22 cellular contexts compared by ENCODE assay signal in genomic region chr19:44990459-44990858, GRCh38. TPM values are rescaled to one million over a fixed set of nuclear protein-coding genes. Genes with fewer than 3 reads are reported as not detected.
A peak's percentile ranks its signal among the peaks of the same experiment; 100 is the strongest.
DNase-seq lines count a peak whose midpoint lies in the region; ATAC-seq, FAIRE-seq and TF ChIP-seq lines count a peak whose summit lies in the region.
"Had no signal": no experiment of that assay in that cellular context is flagged by ENCODE, and none has a peak within 500 bp of the region (broad histone marks: within the 10 kb centered on the region; RNA-seq: fewer than 3 reads in every experiment).

No MANE protein-coding gene starts in this region.

- H4K20me1 ChIP-seq in HepG2 (ENCODE audit: insufficient read depth, low read length) (no peaks in the 10 kb centered on the region), SU-DHL-6 (ENCODE audit: low read depth, low read length) (no peaks in the 10 kb centered on the region)

- H3K9me3 ChIP-seq in HepG2 (ENCODE audit: low read length) (no peaks in the 10 kb centered on the region), right lobe of liver (no peaks in the 10 kb centered on the region), SU-DHL-6 (ENCODE audit: insufficient read depth, low read length) (no peaks in the 10 kb centered on the region), sigmoid colon (no peaks in the 10 kb centered on the region), MG63 (no peaks in the 10 kb centered on the region)
- H3K9me3 ChIP-seq: BLaER1 had no signal

- no peak for TF ChIP-seq RAD21 in HepG2 (CRISPR knock-in tag; IDR thresholded peaks at IDR 0.05)

- H3K27me3 ChIP-seq in HepG2 (ENCODE audit: control insufficient read depth in 1 of 2, insufficient read depth in 2 of 2, low read length in 2 of 2) (no peaks in the 10 kb centered on the region), right lobe of liver (no peaks in the 10 kb centered on the region), SU-DHL-6 (ENCODE audit: low read length) (no peaks in the 10 kb centered on the region), sigmoid colon (no peaks in the 10 kb centered on the region), MG63 (no peaks in the 10 kb centered on the region)
- H3K27me3 ChIP-seq: BLaER1 had no signal

- no peaks in the 10 kb centered on the region for H3F3A ChIP-seq in SU-DHL-6 (ENCODE audit: insufficient read depth)

- intact Hi-C loops in HepG2 (cut with micrococcal nuclease; ENCODE audit: unreplicated experiment), result no loop called here
- intact Hi-C loops in right lobe of liver (cut with DNase I), result no loop called here
- intact Hi-C loops in sigmoid colon (cut with DNase I), result no loop called here

- CTCF ChIA-PET in HepG2 (lab: Yijun Ruan, JAX; ENCODE audit: low intra/inter-chr PET ratio, low total read pairs), result no interaction called here

- H2AFZ ChIP-seq in HepG2 (ENCODE audit: low read length) (no peak overlapping the region), SU-DHL-6 (ENCODE audit: low read depth, low read length, severe bottlenecking) (no peak overlapping the region)
- H2AFZ ChIP-seq: GM23338 had no signal

- ATAC-seq in HepG2 (no peak), right lobe of liver (no peak), HG03159 (IDR thresholded peaks at IDR 0.05; ENCODE audit: unreplicated experiment) (no peak)
- ATAC-seq: GM23338, HCT116 had no signal

- H3K4me2 ChIP-seq in HepG2 (ENCODE audit: low read depth, low read length), result no peak overlapping the region
- no peak overlapping the region for H3K4me2 ChIP-seq in SU-DHL-6 (ENCODE audit: low read depth, low read length, poor library complexity, severe bottlenecking)
- H3K4me2 ChIP-seq: BLaER1, GM23338 had no signal

- POLR2A ChIA-PET in HepG2 (lab: Yijun Ruan, JAX), result no interaction called here

- H3K36me3 ChIP-seq in HepG2 (replicated peaks in 1 of 2; ENCODE audit: control insufficient read depth in 1 of 2, insufficient read depth in 2 of 2, low read length in 2 of 2), result peaks cover 17 to 46% of the 10 kb centered on the region in 2 experiments
- H3K36me3 ChIP-seq in right lobe of liver, result peaks cover 0 to 47% (median 14%) of the 10 kb centered on the region in 4 donors
- H3K36me3 ChIP-seq in SU-DHL-6 (ENCODE audit: low read length), result no peaks in the 10 kb centered on the region
- H3K36me3 ChIP-seq in sigmoid colon, result peaks cover 13 to 71% (median 48%) of the 10 kb centered on the region in 4 donors
- peaks cover 44% of the 10 kb centered on the region for H3K36me3 ChIP-seq in MG63

- no TSS peak for BruUV-seq in HepG2 (replicated peaks; lab: Mats Ljungman, UMichigan)

- H3K4me3 ChIP-seq in HepG2 (replicated peaks in 1 of 3; ENCODE audit: insufficient read depth in 1 of 3, low read depth in 2 of 3, low read length in 3 of 3) (no peak overlapping the region), right lobe of liver (no peak overlapping the region), SU-DHL-6 (ENCODE audit: insufficient read depth, low read length, poor library complexity, severe bottlenecking) (no peak overlapping the region), sigmoid colon (no peak overlapping the region), MG63 (no peak overlapping the region)
- H3K4me3 ChIP-seq: BLaER1, GM23338 had no signal

- in situ Hi-C loops in HepG2 (cut with HindIII; ENCODE audit: extremely low pct_ligation_motif_present, low pct_unique_long_range_greater_than_20kb), result no loop called here

- H3K4me1 ChIP-seq in HepG2 (ENCODE audit: insufficient read depth, low read length) (no peaks in the 10 kb centered on the region), right lobe of liver (no peaks in the 10 kb centered on the region), sigmoid colon (peaks cover 0 to 2% (median 0%) of the 10 kb centered on the region in 4 donors)

- DNase-seq in HepG2 (ENCODE audit: low spot score) (no peak), right lobe of liver (no peak), sigmoid colon (peak; percentile 60), MG63 (no peak), GF-D8 (lab: John Stamatoyannopoulos, UW) (no peak)
- DNase-seq: 8988T, DMS153, DMS79, GDM1, HFFc6 had no signal

- H3K9ac ChIP-seq in HepG2 (ENCODE audit: insufficient read depth, low read depth, low read length), result no peak overlapping the region
- H3K9ac ChIP-seq in SU-DHL-6 (ENCODE audit: low read length), result no peak overlapping the region
- H3K9ac ChIP-seq: BLaER1 had no signal

- 94% methylated on average over 12 of the region's 14 CpGs for WGBS in HepG2 (ENCODE audit: low lambda C conversion rate)
- WGBS in right lobe of liver (ENCODE audit: insufficient coverage, low coverage, low lambda C conversion rate, missing lambda C conversion rate), result 63% methylated on average over 3 of the region's 14 CpGs
- 89 to 90% methylated on average over 14 of the region's 14 CpGs for WGBS in sigmoid colon, 2 donors

- no peaks in the 10 kb centered on the region for H3K79me2 ChIP-seq in HepG2 (ENCODE audit: insufficient read depth, low read length)
- no peaks in the 10 kb centered on the region for H3K79me2 ChIP-seq in SU-DHL-6 (ENCODE audit: insufficient read depth, low read length)

- H3K27ac ChIP-seq in HepG2 (ENCODE audit: extremely low read length, insufficient read depth, low read length) (no peak overlapping the region), right lobe of liver (no peak overlapping the region), SU-DHL-6 (ENCODE audit: low read depth, low read length) (peak overlapping the region; percentile 47; the same call in 1 of the 2 replicates), sigmoid colon (no peak overlapping the region)
- H3K27ac ChIP-seq: BLaER1 had no signal

- H3K9me2 ChIP-seq in SU-DHL-6 (replicated peaks; ENCODE audit: insufficient read depth, low read length), result no peaks in the 10 kb centered on the region

- FAIRE-seq in HepG2 (lab: Jason Lieb, UNC), result no peak
- FAIRE-seq: GM18507, H54 had no signal

- TF ChIP-seq EP300 in HepG2 (IDR thresholded peaks at IDR 0.05; ENCODE audit: low read depth in 2 of 2, low read length in 2 of 2), result no peak
- TF ChIP-seq EP300 in HepG2 (CRISPR knock-in tag; IDR thresholded peaks at IDR 0.05; ENCODE audit: borderline replicate concordance), result no peak
- TF ChIP-seq EP300 in sigmoid colon (IDR thresholded peaks at IDR 0.05), result no peak

- TF ChIP-seq CTCF in HepG2 (CRISPR knock-in tag; IDR thresholded peaks at IDR 0.05) (no peak), right lobe of liver (IDR thresholded peaks at IDR 0.05) (no peak), SU-DHL-6 (IDR thresholded peaks at IDR 0.05; ENCODE audit: insufficient read depth, low read length, poor library complexity, severe bottlenecking) (no peak), sigmoid colon (IDR thresholded peaks at IDR 0.05) (no peak)

- TF ChIP-seq POLR2A in HepG2 (IDR thresholded peaks at IDR 0.05; ENCODE audit: insufficient read depth in 1 of 2, low read depth in 2 of 2, low read length in 2 of 2) (no peak), right lobe of liver (IDR thresholded peaks at IDR 0.05) (no peak), sigmoid colon (IDR thresholded peaks at IDR 0.05) (no peak)

RNA-seq across cellular contexts. Expression of gene RELB, which starts 10.8 kb away (rescaled TPM):
- total RNA-seq in HepG2 (2016; rRNA removed; fragmentation: Illumina TruSeq; extraction: Trizol) (2.8 and 3.5 TPM in 2 replicates), right lobe of liver (10 to 100 TPM in 1 of 6 experiments, 1 to 10 TPM in 5; 1.2 to 21.4 (median 7.2) TPM), sigmoid colon (10 to 100 TPM in 1 of 4 donors, 1 to 10 TPM in 3; 3.2 to 16.7 (median 4.1) TPM)
- 3.4 and 3.5 TPM in 2 replicates for total RNA-seq in HepG2 (2016; cell fraction: cytosol; rRNA removed; fragmentation: Illumina TruSeq; extraction: Trizol; ENCODE audit: low read depth)
- total RNA-seq in HepG2 (2016; cell fraction: insoluble cytoplasmic fraction; rRNA removed; fragmentation: Illumina TruSeq; extraction: Trizol), result 2.1 and 3.6 TPM in 2 replicates
- 3.6 and 5.1 TPM in 2 replicates for total RNA-seq in HepG2 (2016; cell fraction: membrane; rRNA removed; fragmentation: Illumina TruSeq; extraction: Trizol)
- total RNA-seq in HepG2 (2016; cell fraction: nucleus; rRNA removed; fragmentation: Illumina TruSeq; extraction: Trizol), result 2.2 and 2.8 TPM in 2 replicates
- polyA plus RNA-seq in HepG2 (2011; rRNA removed) (1.9 and 4.2 TPM in 2 replicates), sigmoid colon (10 to 100 TPM; 21.0 to 50.2 (median 30.0) TPM)
- polyA plus RNA-seq in HepG2 (2011; cell fraction: cytosol; rRNA removed), result 3.2 and 3.4 TPM in 2 replicates
- polyA plus RNA-seq in HepG2 (2011; cell fraction: nucleus; rRNA removed), result 4.8 and 4.9 TPM in 2 replicates
- 2.1 and 2.5 TPM in 2 replicates for polyA plus RNA-seq in HepG2 (2012)
- polyA plus RNA-seq in HepG2 (2016; cell fraction: cytosol; fragmentation: Illumina TruSeq; extraction: Trizol; ENCODE audit: low read depth), result 3.3 and 3.8 TPM in 2 replicates
- polyA plus RNA-seq in HepG2 (2016; cell fraction: insoluble cytoplasmic fraction; fragmentation: Illumina TruSeq; extraction: Trizol; ENCODE audit: low read depth), result 4.2 TPM in 2 replicates
- 3.7 and 4.3 TPM in 2 replicates for polyA plus RNA-seq in HepG2 (2016; cell fraction: membrane; fragmentation: Illumina TruSeq; extraction: Trizol; ENCODE audit: low read depth)
- 4.4 and 6.2 TPM in 2 replicates for polyA plus RNA-seq in HepG2 (2016; cell fraction: nucleus; fragmentation: Illumina TruSeq; extraction: Trizol; ENCODE audit: insufficient read depth, low read depth)
- polyA minus RNA-seq in HepG2 (2011; rRNA and poly(A)+ RNA removed; ENCODE audit: low replicate concordance), result 2.7 and 6.0 TPM in 2 replicates
- polyA minus RNA-seq in HepG2 (2011; cell fraction: cytosol; rRNA and poly(A)+ RNA removed), result 3.1 and 5.8 TPM in 2 replicates
- polyA minus RNA-seq in HepG2 (2011; cell fraction: nucleus; rRNA and poly(A)+ RNA removed), result 2.1 and 2.2 TPM in 2 replicates
- total RNA-seq in MG63 (2014; rRNA removed; shearing (Covaris generic); ENCODE audit: low replicate concordance), result 8.5 and 16.8 TPM in 2 replicates

RNA-seq across cellular contexts. Expression of gene CLPTM1, which starts 35.3 kb away (rescaled TPM):
- total RNA-seq in HepG2 (2016; rRNA removed; fragmentation: Illumina TruSeq; extraction: Trizol) (15.3 and 34.9 TPM in 2 replicates), right lobe of liver (10 to 100 TPM; 78.7 to 90.6 (median 83.9) TPM), sigmoid colon (10 to 100 TPM; 31.6 to 51.5 (median 45.1) TPM)
- total RNA-seq in HepG2 (2016; cell fraction: cytosol; rRNA removed; fragmentation: Illumina TruSeq; extraction: Trizol; ENCODE audit: low read depth), result 27.3 and 28.2 TPM in 2 replicates
- 11.3 and 34.3 TPM in 2 replicates for total RNA-seq in HepG2 (2016; cell fraction: insoluble cytoplasmic fraction; rRNA removed; fragmentation: Illumina TruSeq; extraction: Trizol)
- 34.7 and 36.6 TPM in 2 replicates for total RNA-seq in HepG2 (2016; cell fraction: membrane; rRNA removed; fragmentation: Illumina TruSeq; extraction: Trizol)
- total RNA-seq in HepG2 (2016; cell fraction: nucleus; rRNA removed; fragmentation: Illumina TruSeq; extraction: Trizol), result 39.5 and 48.5 TPM in 2 replicates
- polyA plus RNA-seq in HepG2 (2011; rRNA removed) (42.8 and 56.1 TPM in 2 replicates), sigmoid colon (10 to 100 TPM; 22.2 to 94.0 (median 27.0) TPM)
- polyA plus RNA-seq in HepG2 (2011; cell fraction: cytosol; rRNA removed), result 38.9 and 40.3 TPM in 2 replicates
- polyA plus RNA-seq in HepG2 (2011; cell fraction: nucleus; rRNA removed), result 117 and 132 TPM in 2 replicates
- 32.5 and 40.5 TPM in 2 replicates for polyA plus RNA-seq in HepG2 (2012)
- 33.5 and 37.0 TPM in 2 replicates for polyA plus RNA-seq in HepG2 (2016; cell fraction: cytosol; fragmentation: Illumina TruSeq; extraction: Trizol; ENCODE audit: low read depth)
- 22.9 and 28.7 TPM in 2 replicates for polyA plus RNA-seq in HepG2 (2016; cell fraction: insoluble cytoplasmic fraction; fragmentation: Illumina TruSeq; extraction: Trizol; ENCODE audit: low read depth)
- 44.9 and 55.2 TPM in 2 replicates for polyA plus RNA-seq in HepG2 (2016; cell fraction: membrane; fragmentation: Illumina TruSeq; extraction: Trizol; ENCODE audit: low read depth)
- polyA plus RNA-seq in HepG2 (2016; cell fraction: nucleus; fragmentation: Illumina TruSeq; extraction: Trizol; ENCODE audit: insufficient read depth, low read depth), result 136 and 144 TPM in 2 replicates
- polyA minus RNA-seq in HepG2 (2011; rRNA and poly(A)+ RNA removed; ENCODE audit: low replicate concordance), result 77.0 and 78.9 TPM in 2 replicates
- polyA minus RNA-seq in HepG2 (2011; cell fraction: cytosol; rRNA and poly(A)+ RNA removed), result 27.3 and 31.6 TPM in 2 replicates
- 27.8 and 32.1 TPM in 2 replicates for polyA minus RNA-seq in HepG2 (2011; cell fraction: nucleus; rRNA and poly(A)+ RNA removed)
- 5.2 and 14.0 TPM in 2 replicates for total RNA-seq in MG63 (2014; rRNA removed; shearing (Covaris generic); ENCODE audit: low replicate concordance)

RNA-seq across cellular contexts. Expression of gene APOC2, which starts 44.6 kb away (rescaled TPM):
- total RNA-seq in HepG2 (2016; rRNA removed; fragmentation: Illumina TruSeq; extraction: Trizol) (276 and 407 TPM in 2 replicates), right lobe of liver (1,000 to 10,000 TPM; 1,740 to 7,868 (median 2,043) TPM), sigmoid colon (not detected)
- 212 and 282 TPM in 2 replicates for total RNA-seq in HepG2 (2016; cell fraction: cytosol; rRNA removed; fragmentation: Illumina TruSeq; extraction: Trizol; ENCODE audit: low read depth)
- 251 and 383 TPM in 2 replicates for total RNA-seq in HepG2 (2016; cell fraction: insoluble cytoplasmic fraction; rRNA removed; fragmentation: Illumina TruSeq; extraction: Trizol)
- total RNA-seq in HepG2 (2016; cell fraction: membrane; rRNA removed; fragmentation: Illumina TruSeq; extraction: Trizol), result 259 and 332 TPM in 2 replicates
- total RNA-seq in HepG2 (2016; cell fraction: nucleus; rRNA removed; fragmentation: Illumina TruSeq; extraction: Trizol), result 222 and 283 TPM in 2 replicates
- polyA plus RNA-seq in HepG2 (2011; rRNA removed) (1,401 and 1,802 TPM in 2 replicates), sigmoid colon (10 to 100 TPM in 1 of 3 donors, 1 to 10 TPM in 2; 3.0 to 10.6 (median 3.3) TPM)
- polyA plus RNA-seq in HepG2 (2011; cell fraction: cytosol; rRNA removed), result 1,265 and 1,297 TPM in 2 replicates
- polyA plus RNA-seq in HepG2 (2011; cell fraction: nucleus; rRNA removed), result 293 and 474 TPM in 2 replicates
- 632 and 749 TPM in 2 replicates for polyA plus RNA-seq in HepG2 (2012)
- 426 and 489 TPM in 2 replicates for polyA plus RNA-seq in HepG2 (2016; cell fraction: cytosol; fragmentation: Illumina TruSeq; extraction: Trizol; ENCODE audit: low read depth)
- 402 and 416 TPM in 2 replicates for polyA plus RNA-seq in HepG2 (2016; cell fraction: insoluble cytoplasmic fraction; fragmentation: Illumina TruSeq; extraction: Trizol; ENCODE audit: low read depth)
- polyA plus RNA-seq in HepG2 (2016; cell fraction: membrane; fragmentation: Illumina TruSeq; extraction: Trizol; ENCODE audit: low read depth), result 440 and 475 TPM in 2 replicates
- polyA plus RNA-seq in HepG2 (2016; cell fraction: nucleus; fragmentation: Illumina TruSeq; extraction: Trizol; ENCODE audit: insufficient read depth, low read depth), result 666 and 708 TPM in 2 replicates
- polyA minus RNA-seq in HepG2 (2011; rRNA and poly(A)+ RNA removed; ENCODE audit: low replicate concordance), result 342 TPM in 1 of 2 replicates, not detected in the other
- 188 and 260 TPM in 2 replicates for polyA minus RNA-seq in HepG2 (2011; cell fraction: cytosol; rRNA and poly(A)+ RNA removed)
- polyA minus RNA-seq in HepG2 (2011; cell fraction: nucleus; rRNA and poly(A)+ RNA removed), result 75.2 and 130 TPM in 2 replicates
- not detected in 2 replicates for total RNA-seq in MG63 (2014; rRNA removed; shearing (Covaris generic); ENCODE audit: low replicate concordance)
- total RNA-seq: A673, Daoy, GM23338, HFFc6 had no signal
- polyA plus RNA-seq: AG04450; CD14-positive monocyte; CD4-positive, alpha-beta memory T cell; GM23338 had no signal

RNA-seq across cellular contexts. Expression of gene CLASRP, which starts 48.4 kb away (rescaled TPM):
- 7.4 and 32.0 TPM in 2 replicates for total RNA-seq in HepG2 (2016; rRNA removed; fragmentation: Illumina TruSeq; extraction: Trizol)
- 7.3 and 8.3 TPM in 2 replicates for total RNA-seq in HepG2 (2016; cell fraction: cytosol; rRNA removed; fragmentation: Illumina TruSeq; extraction: Trizol; ENCODE audit: low read depth)
- 6.5 and 35.8 TPM in 2 replicates for total RNA-seq in HepG2 (2016; cell fraction: insoluble cytoplasmic fraction; rRNA removed; fragmentation: Illumina TruSeq; extraction: Trizol)
- total RNA-seq in HepG2 (2016; cell fraction: membrane; rRNA removed; fragmentation: Illumina TruSeq; extraction: Trizol), result 6.0 and 7.3 TPM in 2 replicates
- 36.9 and 51.6 TPM in 2 replicates for total RNA-seq in HepG2 (2016; cell fraction: nucleus; rRNA removed; fragmentation: Illumina TruSeq; extraction: Trizol)
- 51.1 and 51.4 TPM in 2 replicates for polyA plus RNA-seq in HepG2 (2011; rRNA removed)
- polyA plus RNA-seq in HepG2 (2011; cell fraction: cytosol; rRNA removed), result 13.6 and 14.3 TPM in 2 replicates
- 292 and 390 TPM in 2 replicates for polyA plus RNA-seq in HepG2 (2011; cell fraction: nucleus; rRNA removed)
- polyA plus RNA-seq in HepG2 (2012), result 58.9 and 85.4 TPM in 2 replicates
- polyA plus RNA-seq in HepG2 (2016; cell fraction: cytosol; fragmentation: Illumina TruSeq; extraction: Trizol; ENCODE audit: low read depth), result 7.0 and 7.7 TPM in 2 replicates
- polyA plus RNA-seq in HepG2 (2016; cell fraction: insoluble cytoplasmic fraction; fragmentation: Illumina TruSeq; extraction: Trizol; ENCODE audit: low read depth), result 18.3 and 19.4 TPM in 2 replicates
- polyA plus RNA-seq in HepG2 (2016; cell fraction: membrane; fragmentation: Illumina TruSeq; extraction: Trizol; ENCODE audit: low read depth), result 9.9 and 14.8 TPM in 2 replicates
- 320 and 335 TPM in 2 replicates for polyA plus RNA-seq in HepG2 (2016; cell fraction: nucleus; fragmentation: Illumina TruSeq; extraction: Trizol; ENCODE audit: insufficient read depth, low read depth)
- polyA minus RNA-seq in HepG2 (2011; rRNA and poly(A)+ RNA removed; ENCODE audit: low replicate concordance), result 16.6 and 30.8 TPM in 2 replicates
- 4.3 and 4.6 TPM in 2 replicates for polyA minus RNA-seq in HepG2 (2011; cell fraction: cytosol; rRNA and poly(A)+ RNA removed)
- polyA minus RNA-seq in HepG2 (2011; cell fraction: nucleus; rRNA and poly(A)+ RNA removed), result 49.0 and 61.0 TPM in 2 replicates
- total RNA-seq in right lobe of liver, result 10 to 100 TPM; 30.5 to 66.8 (median 44.8) TPM
- 100 to 1,000 TPM in 1 of 4 donors, 10 to 100 TPM in 3; 61.9 to 157 (median 73.7) TPM for total RNA-seq in sigmoid colon
- 10 to 100 TPM; 19.0 to 70.8 (median 19.2) TPM for polyA plus RNA-seq in sigmoid colon
- total RNA-seq in MG63 (2014; rRNA removed; shearing (Covaris generic); ENCODE audit: low replicate concordance), result 22.7 and 25.1 TPM in 2 replicates

RNA-seq across cellular contexts. Expression of gene APOC4, which starts 48.4 kb away (rescaled TPM):
- total RNA-seq in HepG2 (2016; rRNA removed; fragmentation: Illumina TruSeq; extraction: Trizol) (0.46 TPM in 1 of 2 replicates, not detected in the other), right lobe of liver (100 to 1,000 TPM in 5 of 6 experiments, 10 to 100 TPM in 1; 55.6 to 462 (median 203) TPM), sigmoid colon (not detected)
- 0.79 TPM in 1 of 2 replicates, not detected in the other for total RNA-seq in HepG2 (2016; cell fraction: cytosol; rRNA removed; fragmentation: Illumina TruSeq; extraction: Trizol; ENCODE audit: low read depth)
- total RNA-seq in HepG2 (2016; cell fraction: insoluble cytoplasmic fraction; rRNA removed; fragmentation: Illumina TruSeq; extraction: Trizol), result 1.1 TPM in 1 of 2 replicates, not detected in the other
- total RNA-seq in HepG2 (2016; cell fraction: membrane; rRNA removed; fragmentation: Illumina TruSeq; extraction: Trizol), result 0.49 and 0.72 TPM in 2 replicates
- not detected in 2 replicates for total RNA-seq in HepG2 (2016; cell fraction: nucleus; rRNA removed; fragmentation: Illumina TruSeq; extraction: Trizol)
- polyA plus RNA-seq in HepG2 (2011; rRNA removed) (not detected in 2 replicates), sigmoid colon (not detected)
- not detected in 2 replicates for polyA plus RNA-seq in HepG2 (2011; cell fraction: cytosol; rRNA removed)
- polyA plus RNA-seq in HepG2 (2011; cell fraction: nucleus; rRNA removed), result not detected in 2 replicates
- not detected in 2 replicates for polyA plus RNA-seq in HepG2 (2012)
- 0.45 and 0.79 TPM in 2 replicates for polyA plus RNA-seq in HepG2 (2016; cell fraction: cytosol; fragmentation: Illumina TruSeq; extraction: Trizol; ENCODE audit: low read depth)
- polyA plus RNA-seq in HepG2 (2016; cell fraction: insoluble cytoplasmic fraction; fragmentation: Illumina TruSeq; extraction: Trizol; ENCODE audit: low read depth), result not detected in 2 replicates
- 0.41 TPM in 1 of 2 replicates, not detected in the other for polyA plus RNA-seq in HepG2 (2016; cell fraction: membrane; fragmentation: Illumina TruSeq; extraction: Trizol; ENCODE audit: low read depth)
- not detected in 2 replicates for polyA plus RNA-seq in HepG2 (2016; cell fraction: nucleus; fragmentation: Illumina TruSeq; extraction: Trizol; ENCODE audit: insufficient read depth, low read depth)
- not detected in 2 replicates for polyA minus RNA-seq in HepG2 (2011; rRNA and poly(A)+ RNA removed; ENCODE audit: low replicate concordance)
- not detected in 2 replicates for polyA minus RNA-seq in HepG2 (2011; cell fraction: cytosol; rRNA and poly(A)+ RNA removed)
- not detected in 2 replicates for polyA minus RNA-seq in HepG2 (2011; cell fraction: nucleus; rRNA and poly(A)+ RNA removed)
- not detected in 2 replicates for total RNA-seq in MG63 (2014; rRNA removed; shearing (Covaris generic); ENCODE audit: low replicate concordance)
- total RNA-seq: A673; CD4-positive, alpha-beta memory T cell; Daoy; GM23338; HFFc6 had no signal
- polyA plus RNA-seq: AG04450; CD14-positive monocyte; CD4-positive, alpha-beta memory T cell; GM23338 had no signal

Comparison
In these comparisons a context has a peak if more than half of its experiments do, and no peak if none do; other contexts are left out.
1. RNA of gene APOC2, which starts 44.6 kb away (total RNA-seq): 1,740 to 7,868 TPM in right lobe of liver and 212 to 407 TPM in HepG2; not detected in sigmoid colon and not detected in MG63; every median in the first group is over 100 times any median in the second.